Comparison of ENCODE assay signal across 9 cellular contexts in the genomic region with DNA sequence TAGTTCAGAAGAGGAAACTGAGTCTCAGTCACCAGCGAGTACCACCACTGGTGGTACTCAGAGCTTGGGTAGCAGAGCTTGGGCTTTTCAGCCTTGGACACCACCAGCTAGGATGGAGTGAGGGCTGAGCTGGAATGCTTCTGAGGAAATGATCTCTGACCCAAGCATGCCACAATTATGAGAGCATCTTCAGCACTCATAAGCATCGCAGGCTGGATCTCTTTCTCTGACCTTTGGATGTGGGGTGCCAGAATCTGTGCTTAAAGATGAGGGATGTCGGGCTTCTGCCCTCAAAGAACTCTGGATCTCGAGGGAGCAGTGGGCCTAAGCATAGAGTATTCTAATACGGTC. TPM values are rescaled to one million over a fixed set of nuclear protein-coding genes. Genes with fewer than 3 reads are reported as not detected.
DNase-seq lines count a peak whose midpoint lies in the region; ATAC-seq, FAIRE-seq and TF ChIP-seq lines count a peak whose summit lies in the region.
"Had no signal": no experiment of that assay in that cellular context is flagged by ENCODE, and none has a peak within 500 bp of the region (broad histone marks: within the 10 kb centered on the region; RNA-seq: fewer than 3 reads in every experiment).

No MANE protein-coding gene starts in this region.

- no peaks in the 10 kb centered on the region for H3K27me3 ChIP-seq in skeletal muscle satellite cell (ENCODE audit: control insufficient read depth, insufficient read depth, low read length)
- H3K27me3 ChIP-seq: cardiac muscle cell had no signal

- no peak for TF ChIP-seq POLR2A in H54 (IDR thresholded peaks at IDR 0.05; ENCODE audit: low read depth, low read length)

- H3K4me3 ChIP-seq in fibroblast of pulmonary artery (replicated peaks; ENCODE audit: low read depth, low read length) (no peak overlapping the region), skeletal muscle satellite cell (ENCODE audit: low read length) (no peak overlapping the region)
- H3K4me3 ChIP-seq: cardiac muscle cell had no signal

- H3K9me3 ChIP-seq in skeletal muscle satellite cell (replicated peaks; ENCODE audit: low read length) = no peaks in the 10 kb centered on the region

- DNase-seq in H54 (ENCODE audit: insufficient read length, low spot score) = peak; percentile 40
- DNase-seq in fibroblast of pulmonary artery (ENCODE audit: low read depth) = peak; percentile 61
- DNase-seq in pons (ENCODE audit: low spot score) = no peak
- DNase-seq in DMS 273 (lab: John Stamatoyannopoulos, UW; ENCODE audit: unreplicated experiment) = no peak
- DNase-seq in cortex of kidney (lab: John Stamatoyannopoulos, UW) = no peak
- DNase-seq: activated CD4-positive, CD25-positive, alpha-beta regulatory T cell had no signal

- no peak for TF ChIP-seq CTCF in fibroblast of pulmonary artery (IDR thresholded peaks at IDR 0.05; ENCODE audit: low read length, missing control alignments)

- H3K36me3 ChIP-seq in skeletal muscle satellite cell (ENCODE audit: insufficient read depth, low read length) = no peaks in the 10 kb centered on the region
- H3K36me3 ChIP-seq: cardiac muscle cell had no signal

- peak overlapping the region; percentile 38 for H3K4me2 ChIP-seq in skeletal muscle satellite cell (ENCODE audit: low read length)

- FAIRE-seq in H54 (lab: Jason Lieb, UNC) = no peak

- H3K9ac ChIP-seq in skeletal muscle satellite cell (ENCODE audit: low read depth, low read length) = no peak overlapping the region

- peaks cover 35% of the 10 kb centered on the region for H3K4me1 ChIP-seq in skeletal muscle satellite cell (ENCODE audit: control insufficient read depth, insufficient read depth, low read length)

- ATAC-seq in SK-N-SH treated with all-trans-retinoic acid at 6 μM for 48 hours = peak; percentile 58

TF ChIP-seq in SK-N-SH treated with all-trans-retinoic acid at 6 μM for 48 hours, 23 proteins besides CTCF, POLR2A, EP300 and RAD21:
- TF ChIP-seq CSDC2 (CRISPR knock-in tag; IDR thresholded peaks at IDR 0.05) (no peak), ZNF70 (CRISPR knock-in tag; IDR thresholded peaks at IDR 0.05) (no peak), ISL1 (CRISPR knock-in tag; IDR thresholded peaks at IDR 0.05) (no peak), TSHZ2 (CRISPR knock-in tag; IDR thresholded peaks at IDR 0.05) (no peak), ZNF8 (CRISPR knock-in tag; IDR thresholded peaks at IDR 0.05) (no peak), ZFP30 (CRISPR knock-in tag; IDR thresholded peaks at IDR 0.05) (no peak)
- TF ChIP-seq, protein P1, sequence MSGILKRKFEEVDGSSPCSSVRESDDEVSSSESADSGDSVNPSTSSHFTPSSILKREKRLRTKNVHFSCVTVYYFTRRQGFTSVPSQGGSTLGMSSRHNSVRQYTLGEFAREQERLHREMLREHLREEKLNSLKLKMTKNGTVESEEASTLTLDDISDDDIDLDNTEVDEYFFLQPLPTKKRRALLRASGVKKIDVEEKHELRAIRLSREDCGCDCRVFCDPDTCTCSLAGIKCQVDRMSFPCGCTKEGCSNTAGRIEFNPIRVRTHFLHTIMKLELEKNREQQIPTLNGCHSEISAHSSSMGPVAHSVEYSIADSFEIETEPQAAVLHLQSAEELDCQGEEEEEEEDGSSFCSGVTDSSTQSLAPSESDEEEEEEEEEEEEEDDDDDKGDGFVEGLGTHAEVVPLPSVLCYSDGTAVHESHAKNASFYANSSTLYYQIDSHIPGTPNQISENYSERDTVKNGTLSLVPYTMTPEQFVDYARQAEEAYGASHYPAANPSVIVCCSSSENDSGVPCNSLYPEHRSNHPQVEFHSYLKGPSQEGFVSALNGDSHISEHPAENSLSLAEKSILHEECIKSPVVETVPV (CRISPR knock-in tag; IDR thresholded peaks at IDR 0.05) = no peak
- TF ChIP-seq, protein P2, sequence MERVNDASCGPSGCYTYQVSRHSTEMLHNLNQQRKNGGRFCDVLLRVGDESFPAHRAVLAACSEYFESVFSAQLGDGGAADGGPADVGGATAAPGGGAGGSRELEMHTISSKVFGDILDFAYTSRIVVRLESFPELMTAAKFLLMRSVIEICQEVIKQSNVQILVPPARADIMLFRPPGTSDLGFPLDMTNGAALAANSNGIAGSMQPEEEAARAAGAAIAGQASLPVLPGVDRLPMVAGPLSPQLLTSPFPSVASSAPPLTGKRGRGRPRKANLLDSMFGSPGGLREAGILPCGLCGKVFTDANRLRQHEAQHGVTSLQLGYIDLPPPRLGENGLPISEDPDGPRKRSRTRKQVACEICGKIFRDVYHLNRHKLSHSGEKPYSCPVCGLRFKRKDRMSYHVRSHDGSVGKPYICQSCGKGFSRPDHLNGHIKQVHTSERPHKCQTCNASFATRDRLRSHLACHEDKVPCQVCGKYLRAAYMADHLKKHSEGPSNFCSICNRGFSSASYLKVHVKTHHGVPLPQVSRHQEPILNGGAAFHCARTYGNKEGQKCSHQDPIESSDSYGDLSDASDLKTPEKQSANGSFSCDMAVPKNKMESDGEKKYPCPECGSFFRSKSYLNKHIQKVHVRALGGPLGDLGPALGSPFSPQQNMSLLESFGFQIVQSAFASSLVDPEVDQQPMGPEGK (CRISPR knock-in tag; IDR thresholded peaks at IDR 0.05; ENCODE audit: borderline replicate concordance) = no peak

RNA-seq across cellular contexts. Expression of gene ZNF710, which starts 36.4 kb away (rescaled TPM):
- total RNA-seq in skeletal muscle satellite cell (2012; rRNA removed) = 8.9 and 15.9 TPM in 2 replicates

Comparison
In these comparisons a context has a peak if more than half of its experiments do, and no peak if none do; other contexts are left out.
1. DNase-seq: peak in H54 (single experiment) and fibroblast of pulmonary artery (single experiment); none in pons (single experiment), DMS 273 (single experiment) and cortex of kidney (single experiment).